8 cellular contexts compared by ENCODE assay signal in the genomic region with DNA sequence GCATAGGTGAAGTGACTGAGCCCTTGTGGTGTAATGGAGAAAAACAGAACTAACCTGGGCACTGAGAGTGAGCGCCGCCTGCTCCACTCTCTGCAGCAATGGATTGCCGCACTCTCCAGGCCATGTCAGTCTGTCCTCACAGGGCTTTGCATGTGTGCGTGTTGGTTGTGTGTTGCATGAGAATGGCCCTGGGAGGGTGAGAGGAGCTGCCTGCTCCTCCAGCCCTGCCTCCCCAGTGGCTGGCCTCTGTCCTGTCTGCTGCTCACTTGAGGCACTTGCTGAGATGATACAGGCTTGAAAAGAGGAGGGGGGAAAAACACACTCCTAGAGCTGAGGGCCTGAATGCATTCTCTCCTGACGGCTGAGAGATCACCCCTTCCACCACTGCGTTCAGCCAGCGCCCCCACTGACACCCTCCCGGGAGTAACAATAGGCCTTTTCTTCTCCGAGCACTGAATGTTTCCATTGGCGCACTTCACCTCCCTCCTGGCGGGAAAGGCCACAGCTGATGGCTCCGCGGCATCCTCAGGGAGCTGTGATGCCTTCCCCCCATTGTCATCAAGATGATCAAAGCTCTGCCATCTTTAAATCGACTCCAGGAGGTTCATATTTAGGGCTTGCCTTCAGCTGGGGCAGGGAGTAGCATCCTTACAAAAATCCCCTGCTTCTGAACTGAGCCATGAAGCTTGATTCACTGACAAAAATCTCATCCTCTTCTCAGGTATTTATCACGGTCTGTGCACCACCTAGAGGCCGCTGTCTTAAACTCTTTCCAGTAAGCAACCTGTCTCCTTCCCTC. TPM values are rescaled to one million over a fixed set of nuclear protein-coding genes. Genes with fewer than 3 reads are reported as not detected.
A peak's percentile ranks its signal among the peaks of the same experiment; 100 is the strongest.
DNase-seq lines count a peak whose midpoint lies in the region; ATAC-seq, FAIRE-seq and TF ChIP-seq lines count a peak whose summit lies in the region.

No MANE protein-coding gene starts in this region.

- FAIRE-seq in pancreas (lab: Jason Lieb, UNC), result no peak

- no peaks in the 10 kb centered on the region for H3K4me1 ChIP-seq in pancreas

- peaks cover 2% of the 10 kb centered on the region for H3K4me1 Mint-ChIP-seq in activated CD8-positive, alpha-beta memory T cell treated with anti-CD3 and anti-CD28 coated beads, Interleukin-2, amount 10 ng/mL, durations not matched to agents 7 days and 5 days
- peaks cover 23% of the 10 kb centered on the region for H3K4me1 Mint-ChIP-seq in glutamatergic neuron (ENCODE audit: low read depth, unreplicated experiment)

- WGBS in pancreas, 2 donors, result 33 to 35% methylated on average over 16 of the region's 16 CpGs

- no peak overlapping the region for H3K27ac ChIP-seq in pancreas

- no peak overlapping the region for H3K4me3 Mint-ChIP-seq in activated CD8-positive, alpha-beta memory T cell treated with anti-CD3 and anti-CD28 coated beads, Interleukin-2, amount 10 ng/mL, durations not matched to agents 7 days and 5 days
- H3K4me3 Mint-ChIP-seq in glutamatergic neuron (ENCODE audit: unreplicated experiment), result peak overlapping the region; percentile 53

- CTCF ChIA-PET in activated CD8-positive, alpha-beta memory T cell treated with anti-CD3 and anti-CD28 coated beads, Interleukin-2, amount 10 ng/mL, durations not matched to agents 7 days and 5 days (lab: Charles Lee), result interaction anchor here (1.1 to 5.8 kb wide), 7 partner anchors 9 to 724 kb away, joined by 3 to 36 read pairs (median 4); no protein-coding TSS in a partner anchor

- H3K36me3 Mint-ChIP-seq in activated CD8-positive, alpha-beta memory T cell treated with anti-CD3 and anti-CD28 coated beads, Interleukin-2, amount 10 ng/mL, durations not matched to agents 7 days and 5 days, result no peaks in the 10 kb centered on the region
- no peaks in the 10 kb centered on the region for H3K36me3 Mint-ChIP-seq in glutamatergic neuron (ENCODE audit: unreplicated experiment)

- H3K36me3 ChIP-seq in pancreas, result no peaks in the 10 kb centered on the region

- no peak overlapping the region for H3K4me3 ChIP-seq in pancreas

- TF ChIP-seq CTCF in glutamatergic neuron (IDR thresholded peaks at IDR 0.05; ENCODE audit: partially characterized antibody, unreplicated experiment) (peak; percentile 48), pancreas (IDR thresholded peaks at IDR 0.05) (peak in 3 of 4 donors; percentile 32 to 42 (median 37))

- intact Hi-C loops in pancreas (cut with DNase I), result loop anchor here in 2 of 3 donors (5.0 to 10.0 kb wide), 2 partner anchors 560 to 718 kb away; no protein-coding TSS in a partner anchor

- H3K27me3 ChIP-seq in pancreas, result no peaks in the 10 kb centered on the region

- H3K27ac Mint-ChIP-seq in activated CD8-positive, alpha-beta memory T cell treated with anti-CD3 and anti-CD28 coated beads, Interleukin-2, amount 10 ng/mL, durations not matched to agents 7 days and 5 days, result no peak overlapping the region
- peak overlapping the region; percentile 73 for H3K27ac Mint-ChIP-seq in glutamatergic neuron (ENCODE audit: unreplicated experiment)

- H3K9me3 Mint-ChIP-seq in activated CD8-positive, alpha-beta memory T cell treated with anti-CD3 and anti-CD28 coated beads, Interleukin-2, amount 10 ng/mL, durations not matched to agents 7 days and 5 days (ENCODE audit: low read depth), result no peaks in the 10 kb centered on the region
- peaks cover 2% of the 10 kb centered on the region for H3K9me3 Mint-ChIP-seq in glutamatergic neuron (ENCODE audit: unreplicated experiment)

- peaks cover 8% of the 10 kb centered on the region for H3K27me3 Mint-ChIP-seq in activated CD8-positive, alpha-beta memory T cell treated with anti-CD3 and anti-CD28 coated beads, Interleukin-2, amount 10 ng/mL, durations not matched to agents 7 days and 5 days
- H3K27me3 Mint-ChIP-seq in glutamatergic neuron (ENCODE audit: unreplicated experiment), result peaks cover 3% of the 10 kb centered on the region

- ATAC-seq in activated CD8-positive, alpha-beta memory T cell treated with anti-CD3 and anti-CD28 coated beads, Interleukin-2, amount 10 ng/mL, durations not matched to agents 7 days and 5 days, result no peak
- ATAC-seq in HG02885 (IDR thresholded peaks at IDR 0.05; ENCODE audit: poor library complexity, unreplicated experiment) (peak; percentile 72), pancreas (peak in 3 of 4 donors; percentile 80 to 88 (median 82))

- peak; percentile 44 for DNase-seq in activated CD8-positive, alpha-beta memory T cell treated with anti-CD3 and anti-CD28 coated beads, Interleukin-2, amount 10 ng/mL, durations not matched to agents 7 days and 5 days
- no peak for DNase-seq in activated CD8-positive, alpha-beta memory T cell treated with anti-CD3 and anti-CD28 coated beads, Interleukin-2, amount 50 U/mL, for 48 hours
- DNase-seq in NCI-H226 (peak; percentile 38), glutamatergic neuron (peak; percentile 53), pancreas (peak in 2 of 6 donors; percentile 26 to 35), GF-D8 (lab: John Stamatoyannopoulos, UW) (no peak)
- peak; percentile 27 to 44 for DNase-seq in activated T-cell treated with anti-CD3 and anti-CD28 coated beads, Interleukin-2, amount 50 U/mL, for 48 hours

- no peaks in the 10 kb centered on the region for H3K9me3 ChIP-seq in pancreas

RNA-seq across cellular contexts. Expression of a gene that starts 49.9 kb away (rescaled TPM):
- total RNA-seq in activated CD8-positive, alpha-beta memory T cell treated with anti-CD3 and anti-CD28 coated beads, Interleukin-2, amount 10 ng/mL, durations not matched to agents 7 days and 5 days, result not detected
- total RNA-seq in glutamatergic neuron (ENCODE audit: unreplicated experiment), result not detected
- 1 to 10 TPM; 2.6 to 7.3 (median 4.3) TPM for total RNA-seq in pancreas
- polyA plus RNA-seq in pancreas, result 10 to 100 TPM; 25.5 to 47.3 TPM

Comparison
In these comparisons a context has a peak if more than half of its experiments do, and no peak if none do; other contexts are left out.
1. DNase-seq: peak in activated CD8-positive, alpha-beta memory T cell treated with anti-CD3 and anti-CD28 coated beads, Interleukin-2, amount 10 ng/mL, durations not matched to agents 7 days and 5 days (single experiment), NCI-H226 (single experiment), activated T-cell treated with anti-CD3 and anti-CD28 coated beads, Interleukin-2, amount 50 U/mL, for 48 hours (2 of 2) and glutamatergic neuron (single experiment); none in activated CD8-positive, alpha-beta memory T cell treated with anti-CD3 and anti-CD28 coated beads, Interleukin-2, amount 50 U/mL, for 48 hours (single experiment) and GF-D8 (single experiment).